ENCODE assay signal across 8 cellular contexts in the genomic region with DNA sequence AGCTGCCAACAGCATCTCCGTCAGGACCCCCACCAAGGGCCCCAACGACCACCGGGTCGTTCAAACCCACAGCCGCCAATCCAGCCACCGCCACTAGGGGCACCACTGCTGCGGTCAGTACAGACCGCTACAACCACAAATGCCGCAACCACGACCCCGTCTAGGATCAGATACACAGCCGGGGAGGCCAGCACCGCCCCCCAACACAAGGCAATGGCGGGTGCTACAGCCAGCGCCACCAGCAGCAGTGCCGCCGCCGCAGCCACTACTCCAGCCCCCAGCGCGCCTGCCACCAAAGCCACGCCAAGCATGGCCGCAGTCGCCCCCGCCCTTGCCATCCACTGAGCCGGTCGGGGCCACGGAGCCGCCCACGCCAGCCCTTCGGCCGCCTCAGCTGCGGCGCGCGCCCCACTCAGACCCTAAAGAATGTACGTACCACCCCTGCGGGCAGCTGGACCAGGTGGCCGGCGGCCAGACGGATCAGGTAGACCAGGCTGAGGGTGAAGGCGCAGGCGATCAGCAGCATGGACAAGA. TPM values are rescaled to one million over a fixed set of nuclear protein-coding genes. Genes with fewer than 3 reads are reported as not detected.
DNase-seq lines count a peak whose midpoint lies in the region; ATAC-seq and TF ChIP-seq lines count a peak whose summit lies in the region.

No MANE protein-coding gene starts in this region.

- peak overlapping the region; percentile 67 for H3K4me3 ChIP-seq in CD4-positive, CD25-positive, alpha-beta regulatory T cell (ENCODE audit: low read depth, low read length)
- peak overlapping the region; percentile 88 to 95 (median 94) for H3K4me3 ChIP-seq in esophagus squamous epithelium

- H3K27me3 ChIP-seq in CD4-positive, CD25-positive, alpha-beta regulatory T cell (ENCODE audit: control insufficient read depth, insufficient read depth, low read length), result no peaks in the 10 kb centered on the region
- no peaks in the 10 kb centered on the region for H3K27me3 ChIP-seq in esophagus squamous epithelium

- no peak for TF ChIP-seq POLR2A in esophagus squamous epithelium (IDR thresholded peaks at IDR 0.05)

- peak overlapping the region; percentile 90 for H3K27ac ChIP-seq in CD4-positive, CD25-positive, alpha-beta regulatory T cell (ENCODE audit: insufficient read depth, low read length, poor library complexity, severe bottlenecking)
- peak overlapping the region; percentile 95 to 98 (median 97) for H3K27ac ChIP-seq in esophagus squamous epithelium

- H3K4me1 Mint-ChIP-seq in CD4-positive, CD25-positive, alpha-beta regulatory T cell, result peaks cover 6 to 43% (median 27%) of the 10 kb centered on the region in 4 donors
- H3K4me1 Mint-ChIP-seq in activated T-cell treated with anti-CD3 and anti-CD28 coated beads, Interleukin-2, amount 50 U/mL, for 4 hours (ENCODE audit: low read depth), result peaks cover 20% of the 10 kb centered on the region

- no peaks in the 10 kb centered on the region for H3K9me3 ChIP-seq in CD4-positive, CD25-positive, alpha-beta regulatory T cell (ENCODE audit: control insufficient read depth in 2 of 2, low read length in 2 of 2)
- H3K9me3 ChIP-seq in esophagus squamous epithelium, result no peaks in the 10 kb centered on the region

- intact Hi-C loops in esophagus squamous epithelium (cut with DNase I), result loop anchor here (10.0 kb wide), 1 partner anchor 111 kb away; a partner anchor contains a TSS

- WGBS in esophagus squamous epithelium, 2 donors, result 0% methylated on average over 3 of the region's 42 CpGs; no CpG with 5 or more reads in 1 of the 2 donors

- peak overlapping the region; percentile 94 to 100 (median 98) for H3K4me3 Mint-ChIP-seq in CD4-positive, CD25-positive, alpha-beta regulatory T cell
- peak overlapping the region; percentile 94 for H3K4me3 Mint-ChIP-seq in activated T-cell treated with anti-CD3 and anti-CD28 coated beads, Interleukin-2, amount 50 U/mL, for 4 hours

- H3K36me3 ChIP-seq in CD4-positive, CD25-positive, alpha-beta regulatory T cell (ENCODE audit: control insufficient read depth, insufficient read depth, low read length), result peaks cover 6% of the 10 kb centered on the region
- H3K36me3 ChIP-seq in esophagus squamous epithelium, result peaks cover 0 to 24% (median under 1%) of the 10 kb centered on the region in 3 donors

- peak; percentile 14 to 25 for ATAC-seq in CD4-positive, CD25-positive, alpha-beta regulatory T cell (ENCODE audit: low read depth in 2 of 2)
- ATAC-seq in GM19395 (IDR thresholded peaks at IDR 0.05; ENCODE audit: unreplicated experiment), result peak; percentile 42
- ATAC-seq in HG03521 (IDR thresholded peaks at IDR 0.05; ENCODE audit: unreplicated experiment), result peak; percentile 30
- peak; percentile 31 to 39 for ATAC-seq in activated T-cell treated with anti-CD3 and anti-CD28 coated beads, Interleukin-2, amount 50 U/mL, for 4 hours

- H3K27me3 Mint-ChIP-seq in CD4-positive, CD25-positive, alpha-beta regulatory T cell, result peaks cover 4% of the 10 kb centered on the region
- H3K27me3 Mint-ChIP-seq in activated T-cell treated with anti-CD3 and anti-CD28 coated beads, Interleukin-2, amount 50 U/mL, for 4 hours (ENCODE audit: low read depth), result no peaks in the 10 kb centered on the region

- TF ChIP-seq CTCF in esophagus squamous epithelium (IDR thresholded peaks at IDR 0.05), result peak; percentile 44 to 81 (median 76)

- peaks cover 23% of the 10 kb centered on the region for H3K4me1 ChIP-seq in CD4-positive, CD25-positive, alpha-beta regulatory T cell (ENCODE audit: control insufficient read depth, insufficient read depth, low read length, poor library complexity, severe bottlenecking)
- peaks cover 0 to 36% (median 8%) of the 10 kb centered on the region in 3 donors for H3K4me1 ChIP-seq in esophagus squamous epithelium

- DNase-seq in CD4-positive, CD25-positive, alpha-beta regulatory T cell, result peak; percentile 53 to 66 (median 66)
- peak; percentile 75 for DNase-seq in NOMO-1 treated with DMSO at 0.1 percent for 48 hours (lab: John Stamatoyannopoulos, UW; ENCODE audit: unreplicated experiment)
- DNase-seq in activated T-cell treated with anti-CD3 and anti-CD28 coated beads, Interleukin-2, amount 50 U/mL, for 4 hours, result peak; percentile 41
- DNase-seq in esophagus squamous epithelium (lab: John Stamatoyannopoulos, UW), result peak; percentile 12
- DNase-seq in myocyte (ENCODE audit: low read depth), result peak; percentile 74
- peak; percentile 46 to 47 for DNase-seq in stimulated activated CD8-positive, alpha-beta memory T cell treated with anti-CD3 and anti-CD28 coated beads, Interleukin-7, amount 100 ng/mL, for 48 hours (ENCODE audit: extremely low read depth in 1 of 2, low read depth in 1 of 2)

- H3K36me3 Mint-ChIP-seq in CD4-positive, CD25-positive, alpha-beta regulatory T cell, result no peaks in the 10 kb centered on the region
- H3K36me3 Mint-ChIP-seq in activated T-cell treated with anti-CD3 and anti-CD28 coated beads, Interleukin-2, amount 50 U/mL, for 4 hours (ENCODE audit: insufficient read depth), result peaks cover 6% of the 10 kb centered on the region

- H3K9me3 Mint-ChIP-seq in CD4-positive, CD25-positive, alpha-beta regulatory T cell, result peaks cover 0 to 3% (median 0%) of the 10 kb centered on the region in 7 donors
- H3K9me3 Mint-ChIP-seq in activated T-cell treated with anti-CD3 and anti-CD28 coated beads, Interleukin-2, amount 50 U/mL, for 4 hours, result no peaks in the 10 kb centered on the region

- H3K27ac Mint-ChIP-seq in CD4-positive, CD25-positive, alpha-beta regulatory T cell, result peak overlapping the region; percentile 95 to 100 (median 99)

RNA-seq across cellular contexts. Expression of a gene that starts 0.5 kb away (rescaled TPM):
- total RNA-seq in CD4-positive, CD25-positive, alpha-beta regulatory T cell, result 29.0 TPM
- polyA plus RNA-seq in CD4-positive, CD25-positive, alpha-beta regulatory T cell, result 10 to 100 TPM; 11.2 to 15.7 (median 14.7) TPM
- total RNA-seq in activated T-cell treated with anti-CD3 and anti-CD28 coated beads, Interleukin-2, amount 50 U/mL, for 4 hours, result 10 to 100 TPM; 42.2 to 44.8 (median 43.4) TPM
- total RNA-seq in esophagus squamous epithelium (100 to 1,000 TPM in 3 of 4 donors, 10 to 100 TPM in 1; 79.0 to 168 (median 119) TPM), myocyte (75.6 and 124 TPM in 2 replicates)
- 36.2 TPM for polyA plus RNA-seq in myocyte (2012)

RNA-seq across cellular contexts. Expression of a gene that starts 45.1 kb away (rescaled TPM):
- 0.44 TPM for total RNA-seq in CD4-positive, CD25-positive, alpha-beta regulatory T cell
- under 1 TPM in 1 of 4 donors, not detected in 3; 0.12 TPM for polyA plus RNA-seq in CD4-positive, CD25-positive, alpha-beta regulatory T cell
- total RNA-seq in activated T-cell treated with anti-CD3 and anti-CD28 coated beads, Interleukin-2, amount 50 U/mL, for 4 hours, result not detected
- total RNA-seq in esophagus squamous epithelium, result not detected
- total RNA-seq in myocyte, result 0.26 and 0.29 TPM in 2 replicates
- 0.26 TPM for polyA plus RNA-seq in myocyte (2012)

Comparison
In these comparisons a context has a peak if more than half of its experiments do, and no peak if none do; other contexts are left out.
1. Peak in every context shown above with its lines: DNase-seq, ATAC-seq, H3K4me3 ChIP-seq and H3K27ac ChIP-seq.
2. DNase-seq: peak in every context shown above with its lines; median percentile 75 in NOMO-1 treated with DMSO at 0.1 percent for 48 hours; 74 in myocyte; 66 in CD4-positive, CD25-positive, alpha-beta regulatory T cell; 46 in stimulated activated CD8-positive, alpha-beta memory T cell treated with anti-CD3 and anti-CD28 coated beads, Interleukin-7, amount 100 ng/mL, for 48 hours; 41 in activated T-cell treated with anti-CD3 and anti-CD28 coated beads, Interleukin-2, amount 50 U/mL, for 4 hours; 12 in esophagus squamous epithelium.